In the genomic region with DNA sequence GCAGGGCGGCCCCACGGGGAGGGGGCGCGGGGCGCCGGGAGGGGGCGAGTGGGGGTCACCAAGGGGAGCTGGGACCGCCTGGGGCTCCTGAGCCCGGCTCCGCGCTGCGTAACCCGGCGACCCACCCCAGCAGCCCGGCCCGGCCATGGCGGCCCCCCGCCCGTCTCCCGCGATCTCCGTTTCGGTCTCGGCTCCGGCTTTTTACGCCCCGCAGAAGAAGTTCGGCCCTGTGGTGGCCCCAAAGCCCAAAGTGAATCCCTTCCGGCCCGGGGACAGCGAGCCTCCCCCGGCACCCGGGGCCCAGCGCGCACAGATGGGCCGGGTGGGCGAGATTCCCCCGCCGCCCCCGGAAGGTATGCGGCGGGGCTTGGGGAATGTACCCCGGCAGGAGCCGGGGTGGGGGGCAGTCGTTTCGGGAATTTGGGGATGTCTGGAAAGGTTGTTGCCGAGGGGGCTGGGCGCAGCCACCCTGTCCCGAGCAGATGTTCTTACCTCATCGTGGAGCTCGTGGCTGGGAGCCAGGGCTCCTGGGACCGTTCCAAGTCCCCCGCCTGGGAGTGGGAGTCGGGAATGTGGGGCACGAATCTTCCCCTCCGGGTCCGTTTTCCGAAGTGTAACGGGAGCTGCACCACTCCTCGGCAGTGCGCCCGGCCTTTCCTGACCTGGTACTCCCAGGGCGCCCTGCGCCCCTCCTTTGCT, we compare ENCODE assay signal across 8 cellular contexts. TPM values are rescaled to one million over a fixed set of nuclear protein-coding genes. Genes with fewer than 3 reads are reported as not detected.
DNase-seq lines count a peak whose midpoint lies in the region; ATAC-seq and TF ChIP-seq lines count a peak whose summit lies in the region.

No MANE protein-coding gene starts in this region.

- no peak overlapping the region for H3K27ac Mint-ChIP-seq in CD8-positive, alpha-beta T cell
- no peak overlapping the region for H3K27ac Mint-ChIP-seq in neural progenitor cell

- peaks cover 45% of the 10 kb centered on the region for H3K79me2 ChIP-seq in neural progenitor cell (ENCODE audit: low read depth)

- no peak overlapping the region for H3K4me3 Mint-ChIP-seq in CD8-positive, alpha-beta T cell
- peak overlapping the region; percentile 83 for H3K4me3 Mint-ChIP-seq in neural progenitor cell

- H3K27me3 Mint-ChIP-seq in CD8-positive, alpha-beta T cell (ENCODE audit: low read depth): no peaks in the 10 kb centered on the region
- peaks cover 9% of the 10 kb centered on the region for H3K27me3 Mint-ChIP-seq in neural progenitor cell (ENCODE audit: insufficient read depth, low read depth)

- H4K20me1 ChIP-seq in neural progenitor cell (ENCODE audit: low read depth): peaks cover 41% of the 10 kb centered on the region

- peaks cover 14% of the 10 kb centered on the region for H3F3A ChIP-seq in neural progenitor cell (ENCODE audit: low read depth)

- no peaks in the 10 kb centered on the region for H3K36me3 ChIP-seq in CD8-positive, alpha-beta T cell (ENCODE audit: insufficient read depth, low read length)
- H3K36me3 ChIP-seq in neural progenitor cell: no peaks in the 10 kb centered on the region

- H3K27me3 ChIP-seq in CD8-positive, alpha-beta T cell (ENCODE audit: insufficient read depth, low read length): no peaks in the 10 kb centered on the region
- no peaks in the 10 kb centered on the region for H3K27me3 ChIP-seq in neural progenitor cell

- peak in 1 of 7 experiments; percentile 35 for DNase-seq in CD8-positive, alpha-beta T cell
- DNase-seq in fibroblast of the conjunctiva (ENCODE audit: low read depth) (peak; percentile 74), neural progenitor cell (ENCODE audit: low spot score) (peak; percentile 45), NCI-H774 (lab: John Stamatoyannopoulos, UW) (no peak), cerebellum (ENCODE audit: low spot score) (no peak)

- POLR2A ChIA-PET in CD8-positive, alpha-beta T cell (lab: Charles Lee): interaction anchor here (1.2 to 3.7 kb wide), 4 partner anchors 22 to 134 kb away, joined by 3 to 31 read pairs (median 4); a partner anchor contains a TSS

- H2AFZ ChIP-seq in neural progenitor cell (replicated peaks): no peak overlapping the region

- peaks cover 80% of the 10 kb centered on the region for H3K4me1 ChIP-seq in CD8-positive, alpha-beta T cell (ENCODE audit: insufficient read depth, low read length)
- H3K4me1 ChIP-seq in neural progenitor cell: peaks cover 20% of the 10 kb centered on the region

- H3K4me1 Mint-ChIP-seq in CD8-positive, alpha-beta T cell (ENCODE audit: low read depth): peaks cover 27% of the 10 kb centered on the region
- peaks cover 23% of the 10 kb centered on the region for H3K4me1 Mint-ChIP-seq in neural progenitor cell

- intact Hi-C loops in CD8-positive, alpha-beta T cell (cut with DNase I, micrococcal nuclease): loop anchor here (1.0 to 10.0 kb wide), 5 partner anchors 9 to 574 kb away; a partner anchor contains a TSS

- CTCF ChIA-PET in CD8-positive, alpha-beta T cell (lab: Charles Lee): interaction anchor here (0.9 to 3.9 kb wide), 8 partner anchors 11 to 141 kb away, joined by 3 to 26 read pairs (median 4); no protein-coding TSS in a partner anchor

- H3K9me3 ChIP-seq in CD8-positive, alpha-beta T cell (ENCODE audit: low read length): no peaks in the 10 kb centered on the region
- no peaks in the 10 kb centered on the region for H3K9me3 ChIP-seq in neural progenitor cell (ENCODE audit: low read depth)

- peak; percentile 1 for ATAC-seq in CD8-positive, alpha-beta T cell
- ATAC-seq in GM19372 (IDR thresholded peaks at IDR 0.05; ENCODE audit: low read depth, unreplicated experiment) (peak; percentile 12), HG03442 (IDR thresholded peaks at IDR 0.05; ENCODE audit: unreplicated experiment) (peak; percentile 16)

- peaks cover 7% of the 10 kb centered on the region for H3K36me3 Mint-ChIP-seq in CD8-positive, alpha-beta T cell
- H3K36me3 Mint-ChIP-seq in neural progenitor cell: no peaks in the 10 kb centered on the region

- peak overlapping the region; percentile 96 for H3K4me3 ChIP-seq in CD8-positive, alpha-beta T cell (ENCODE audit: low read depth, low read length)
- peak overlapping the region; percentile 96 for H3K4me3 ChIP-seq in WI38 (ENCODE audit: low read depth, low read length)
- peak overlapping the region; percentile 88 for H3K4me3 ChIP-seq in neural progenitor cell

- no peak for TF ChIP-seq CTCF in CD8-positive, alpha-beta T cell (IDR thresholded peaks at IDR 0.05)
- TF ChIP-seq CTCF in WI38 (IDR thresholded peaks at IDR 0.05; ENCODE audit: low read depth, low read length): no peak
- TF ChIP-seq CTCF in neural progenitor cell (IDR thresholded peaks at IDR 0.05): no peak

- peak overlapping the region; percentile 95 for H3K4me2 ChIP-seq in neural progenitor cell

- H3K9me3 Mint-ChIP-seq in CD8-positive, alpha-beta T cell: no peaks in the 10 kb centered on the region
- peaks cover 2% of the 10 kb centered on the region for H3K9me3 Mint-ChIP-seq in neural progenitor cell

- H3K9ac ChIP-seq in neural progenitor cell: peak overlapping the region; percentile 87

- H3K27ac ChIP-seq in CD8-positive, alpha-beta T cell (ENCODE audit: low read depth, low read length): peak overlapping the region; percentile 84
- H3K27ac ChIP-seq in neural progenitor cell: peak overlapping the region; percentile 87

RNA-seq across cellular contexts. Expression of a gene that starts 0.4 kb away (rescaled TPM):
- total RNA-seq in CD8-positive, alpha-beta T cell: 100 to 1,000 TPM; 107 to 111 TPM
- total RNA-seq in neural progenitor cell (ENCODE audit: low replicate concordance) (5.2 and 21.5 TPM in 2 replicates), cerebellum (17.4 TPM)

RNA-seq across cellular contexts. Expression of a gene that starts 19.1 kb away (rescaled TPM):
- under 1 TPM; 0.30 to 0.36 TPM for total RNA-seq in CD8-positive, alpha-beta T cell
- total RNA-seq in neural progenitor cell (ENCODE audit: low replicate concordance) (20.1 and 46.5 TPM in 2 replicates), cerebellum (42.6 TPM)

RNA-seq across cellular contexts. Expression of a gene that starts 27.1 kb away (rescaled TPM):
- total RNA-seq in CD8-positive, alpha-beta T cell: 10 to 100 TPM in 1 of 2 experiments, 1 to 10 TPM in 1; 8.3 to 13.1 TPM
- total RNA-seq in neural progenitor cell (ENCODE audit: low replicate concordance) (4.1 and 6.0 TPM in 2 replicates), cerebellum (1.6 TPM)

Comparison
In these comparisons a context has a peak if more than half of its experiments do, and no peak if none do; other contexts are left out.
1. DNase-seq: peak in fibroblast of the conjunctiva (single experiment) and neural progenitor cell (single experiment); none in NCI-H774 (single experiment) and cerebellum (single experiment).
2. RNA of a gene that starts 19.1 kb away (total RNA-seq): 42.6 TPM in cerebellum (single experiment) and 20.1 to 46.5 TPM in neural progenitor cell; 0.30 to 0.36 TPM in CD8-positive, alpha-beta T cell; every median in the first group is over 10 times any median in the second.
3. Peak in every context shown above with its lines, with median percentiles within 50 percentile points of each other: ATAC-seq and H3K4me3 ChIP-seq.